14 cellular contexts compared by ENCODE assay signal in genomic region chr6:7042654-7043545, GRCh38.
DNase-seq lines count a peak whose midpoint lies in the region; ATAC-seq and TF ChIP-seq lines count a peak whose summit lies in the region.
"Had no signal": no experiment of that assay in that cellular context is flagged by ENCODE, and none has a peak within 500 bp of the region (broad histone marks: within the 10 kb centered on the region; RNA-seq: fewer than 3 reads in every experiment).

No MANE protein-coding gene starts in this region.

- intact Hi-C loops in PC-9 (cut with micrococcal nuclease; ENCODE audit: unreplicated experiment) (no loop called here), left ventricle myocardium superior (cut with micrococcal nuclease) (no loop called here), tibial artery (cut with DNase I; ENCODE audit: low total_unique reads) (no loop called here), spleen (cut with DNase I; ENCODE audit: low total_unique reads) (no loop called here)

- H3K79me2 ChIP-seq in DND-41 (ENCODE audit: insufficient read depth, low read length) (no peaks in the 10 kb centered on the region), PC-9 (ENCODE audit: low read depth) (no peaks in the 10 kb centered on the region), parathyroid adenoma (no peaks in the 10 kb centered on the region)

- H3K27ac ChIP-seq in DND-41 (ENCODE audit: low read length) (peak overlapping the region; percentile 12), PC-9 (peak overlapping the region; percentile 21; the same call in 1 of the 2 replicates), parathyroid adenoma (no peak overlapping the region), tibial artery (no peak overlapping the region), spleen (peak overlapping the region in 4 of 8 donors; percentile 5 to 54 (median 33))
- H3K27ac ChIP-seq: thoracic aorta had no signal

- no peaks in the 10 kb centered on the region for H3K36me3 Mint-ChIP-seq in natural killer cell treated with Interleukin-12 subunit alpha and Interleukin-12 subunit beta and Interleukin-15 and Interleukin-18, amount 100 ng/mL, for 72 hours
- H3K36me3 Mint-ChIP-seq: CD4-positive, alpha-beta memory T cell had no signal

- ATAC-seq in DND-41 (ENCODE audit: insufficient read depth, low read depth) (no peak), left ventricle myocardium superior (peak; percentile 93)
- ATAC-seq in natural killer cell treated with Interleukin-12 subunit alpha and Interleukin-12 subunit beta and Interleukin-15 and Interleukin-18, amount 100 ng/mL, for 72 hours: no peak

- peaks cover 0 to 6% of the 10 kb centered on the region in 2 donors for H3K4me1 Mint-ChIP-seq in natural killer cell treated with Interleukin-12 subunit alpha and Interleukin-12 subunit beta and Interleukin-15 and Interleukin-18, amount 100 ng/mL, for 72 hours (ENCODE audit: low read depth in 2 of 2)

- peak overlapping the region; percentile 68 for H2AFZ ChIP-seq in DND-41 (ENCODE audit: low read depth, low read length)
- no peak overlapping the region for H2AFZ ChIP-seq in PC-9
- H2AFZ ChIP-seq in parathyroid adenoma: peak overlapping the region; percentile 9

- TSS peak; percentile 66 for BruUV-seq in PC-9 (replicated peaks; lab: Mats Ljungman, UMichigan)

- no peak overlapping the region for H3K27ac Mint-ChIP-seq in natural killer cell treated with Interleukin-12 subunit alpha and Interleukin-12 subunit beta and Interleukin-15 and Interleukin-18, amount 100 ng/mL, for 72 hours

- H3K4me3 ChIP-seq in DND-41 (ENCODE audit: low read depth in 1 of 2, low read length in 2 of 2): no peak overlapping the region
- no peak overlapping the region for H3K4me3 ChIP-seq in PC-9
- H3K4me3 ChIP-seq in parathyroid adenoma (ENCODE audit: low read depth, low read length): no peak overlapping the region
- no peak overlapping the region for H3K4me3 ChIP-seq in tibial artery
- H3K4me3 ChIP-seq in spleen: no peak overlapping the region
- H3K4me3 ChIP-seq: esophagus squamous epithelium, thoracic aorta had no signal

- H3K9me3 ChIP-seq in DND-41 (ENCODE audit: insufficient read depth, low read length, severe bottlenecking): no peaks in the 10 kb centered on the region
- H3K9me3 ChIP-seq in PC-9 (ENCODE audit: insufficient read depth, low read depth): no peaks in the 10 kb centered on the region
- H3K9me3 ChIP-seq in parathyroid adenoma (ENCODE audit: control insufficient read depth, low read length): no peaks in the 10 kb centered on the region
- H3K9me3 ChIP-seq in tibial artery: no peaks in the 10 kb centered on the region
- H3K9me3 ChIP-seq in spleen: no peaks in the 10 kb centered on the region
- H3K9me3 ChIP-seq: esophagus squamous epithelium, thoracic aorta had no signal

- no peaks in the 10 kb centered on the region for H3K27me3 ChIP-seq in DND-41 (ENCODE audit: insufficient read depth, low read length, poor library complexity)
- no peaks in the 10 kb centered on the region for H3K27me3 ChIP-seq in PC-9 (ENCODE audit: insufficient read depth, low read depth)
- H3K27me3 ChIP-seq in parathyroid adenoma (ENCODE audit: control insufficient read depth, insufficient read depth, low read length): no peaks in the 10 kb centered on the region
- peaks cover 0 to 3% of the 10 kb centered on the region in 2 donors for H3K27me3 ChIP-seq in tibial artery
- H3K27me3 ChIP-seq in spleen (replicated peaks in 1 of 7): no peaks in the 10 kb centered on the region
- H3K27me3 ChIP-seq: esophagus squamous epithelium had no signal

- no peak for TF ChIP-seq POLR2A in spleen (IDR thresholded peaks at IDR 0.05)

- 77 to 89% (median 79%) methylated on average over 11 of the region's 11 CpGs for WGBS in spleen, 5 donors

- CTCF ChIA-PET in PC-9 (lab: Charles Lee): no interaction called here

- DNase-seq in DND-41: no peak
- peak in 1 of 2 experiments; percentile 33 for DNase-seq in PC-9
- DNase-seq in left ventricle myocardium superior: no peak
- no peak for DNase-seq in NCI-H1048 (lab: John Stamatoyannopoulos, UW)
- no peak for DNase-seq in tibial artery
- no peak for DNase-seq in spleen
- DNase-seq in natural killer cell treated with Interleukin-12 subunit alpha and Interleukin-12 subunit beta and Interleukin-15 and Interleukin-18, amount 100 ng/mL, for 72 hours (ENCODE audit: low spot score): no peak
- DNase-seq: activated CD4-positive, alpha-beta T cell treated with anti-CD3 and anti-CD28 coated beads, Interleukin-2, amount 50 U/mL, for 48 hours; activated naive CD8-positive, alpha-beta T cell treated with anti-CD3 and anti-CD28 coated beads, Interleukin-2, amount 10 ng/mL, durations not matched to agents 7 days and 5 days; CD4-positive, alpha-beta memory T cell; esophagus squamous epithelium; NCI-H2107 had no signal

- H3K9me2 ChIP-seq in PC-9 (ENCODE audit: insufficient read depth): no peaks in the 10 kb centered on the region

- H4K20me1 ChIP-seq in DND-41 (ENCODE audit: insufficient read depth, low read length) (no peaks in the 10 kb centered on the region), PC-9 (ENCODE audit: insufficient read depth) (no peaks in the 10 kb centered on the region)

- H3K4me3 Mint-ChIP-seq in natural killer cell treated with Interleukin-12 subunit alpha and Interleukin-12 subunit beta and Interleukin-15 and Interleukin-18, amount 100 ng/mL, for 72 hours: no peak overlapping the region
- H3K4me3 Mint-ChIP-seq: activated naive CD8-positive, alpha-beta T cell treated with anti-CD3 and anti-CD28 coated beads, Interleukin-2, amount 10 ng/mL, durations not matched to agents 7 days and 5 days; CD4-positive, alpha-beta memory T cell had no signal

- TF ChIP-seq CTCF in DND-41 (IDR thresholded peaks at IDR 0.05; ENCODE audit: borderline replicate concordance, extremely low read depth, low read length, poor library complexity, severe bottlenecking) (no peak), PC-9 (conservative IDR thresholded peaks at IDR 0.05) (no peak), parathyroid adenoma (IDR thresholded peaks at IDR 0.05) (no peak), tibial artery (IDR thresholded peaks at IDR 0.05) (no peak), spleen (IDR thresholded peaks at IDR 0.05 in 8 of 11, conservative IDR thresholded peaks at IDR 0.05 in 3 of 11) (no peak)

- H3F3A ChIP-seq in PC-9 (ENCODE audit: insufficient read depth, low read depth): no peaks in the 10 kb centered on the region

- H3K4me2 ChIP-seq in DND-41 (ENCODE audit: insufficient read depth, low read length) (no peak overlapping the region), PC-9 (peak overlapping the region; percentile 31; the same call in 1 of the 2 replicates), parathyroid adenoma (ENCODE audit: low read length) (no peak overlapping the region)

- POLR2A ChIA-PET in PC-9 (lab: Charles Lee; ENCODE audit: unreplicated experiment): no interaction called here

- peaks cover 18% of the 10 kb centered on the region for H3K4me1 ChIP-seq in DND-41 (ENCODE audit: insufficient read depth, low read length)
- H3K4me1 ChIP-seq in PC-9 (replicated peaks; ENCODE audit: insufficient read depth): peaks cover 18% of the 10 kb centered on the region
- H3K4me1 ChIP-seq in parathyroid adenoma: no peaks in the 10 kb centered on the region
- no peaks in the 10 kb centered on the region for H3K4me1 ChIP-seq in tibial artery
- H3K4me1 ChIP-seq in spleen: peaks cover 3 to 29% (median 16%) of the 10 kb centered on the region in 6 donors

- H3K27me3 Mint-ChIP-seq in natural killer cell treated with Interleukin-12 subunit alpha and Interleukin-12 subunit beta and Interleukin-15 and Interleukin-18, amount 100 ng/mL, for 72 hours: peaks cover 0 to 8% of the 10 kb centered on the region in 2 donors

- H3K9ac ChIP-seq in DND-41 (ENCODE audit: low read depth, low read length) (no peak overlapping the region), parathyroid adenoma (no peak overlapping the region)

- H3K36me3 ChIP-seq in DND-41 (ENCODE audit: insufficient read depth, low read length): no peaks in the 10 kb centered on the region
- no peaks in the 10 kb centered on the region for H3K36me3 ChIP-seq in PC-9 (ENCODE audit: low read depth)
- no peaks in the 10 kb centered on the region for H3K36me3 ChIP-seq in parathyroid adenoma (ENCODE audit: control insufficient read depth, insufficient read depth, low read length)
- no peaks in the 10 kb centered on the region for H3K36me3 ChIP-seq in tibial artery
- no peaks in the 10 kb centered on the region for H3K36me3 ChIP-seq in spleen
- H3K36me3 ChIP-seq: esophagus squamous epithelium, thoracic aorta had no signal

- H3K9me3 Mint-ChIP-seq in natural killer cell treated with Interleukin-12 subunit alpha and Interleukin-12 subunit beta and Interleukin-15 and Interleukin-18, amount 100 ng/mL, for 72 hours: no peaks in the 10 kb centered on the region
- H3K9me3 Mint-ChIP-seq: activated naive CD8-positive, alpha-beta T cell treated with anti-CD3 and anti-CD28 coated beads, Interleukin-2, amount 10 ng/mL, durations not matched to agents 7 days and 5 days had no signal

Comparison
In these comparisons a context has a peak if more than half of its experiments do, and no peak if none do; other contexts are left out.
1. H3K27ac ChIP-seq: peak in DND-41 (single experiment) and PC-9 (single experiment); none in parathyroid adenoma (single experiment) and tibial artery (0 of 2).